In genomic region chr4:70838972-70839536, GRCh38 we compare ENCODE assay signal across 8 cellular contexts. TPM values are rescaled to one million over a fixed set of nuclear protein-coding genes. Genes with fewer than 3 reads are reported as not detected.
DNase-seq lines count a peak whose midpoint lies in the region; ATAC-seq, FAIRE-seq and TF ChIP-seq lines count a peak whose summit lies in the region.

No MANE protein-coding gene starts in this region.

- H3K36me3 ChIP-seq in right atrium auricular region (peaks cover 17% of the 10 kb centered on the region), psoas muscle (ENCODE audit: insufficient read depth in 1 of 2, low read depth in 1 of 2) (peaks cover 0 to 19% of the 10 kb centered on the region in 2 donors), urinary bladder (ENCODE audit: insufficient read depth) (no peaks in the 10 kb centered on the region)

- POLR2A ChIA-PET in GM10248 (lab: Yijun Ruan, JAX): interaction anchor here (0.6 to 1.6 kb wide), 6 partner anchors 14 to 154 kb away, joined by 3 to 8 read pairs (median 4); partner anchors contain the start of gene DCK

- H3K27me3 ChIP-seq in right atrium auricular region (no peaks in the 10 kb centered on the region), psoas muscle (ENCODE audit: insufficient read depth in 3 of 3, low read length in 2 of 3) (no peaks in the 10 kb centered on the region)

- peak; percentile 75 to 79 (median 76) for ATAC-seq in psoas muscle

- DNase-seq in GM10248 (ENCODE audit: extremely low spot score) (peak; percentile 77), H54 (ENCODE audit: insufficient read length, low spot score) (peak; percentile 46), LHCN-M2 (ENCODE audit: low read depth) (peak; percentile 66), T-helper 1 cell (peak; percentile 39 to 69 (median 57)), amniotic epithelial cell (ENCODE audit: low read depth) (peak; percentile 43), right atrium auricular region (ENCODE audit: low spot score) (peak; percentile 70), psoas muscle (peak; percentile 70 to 84)

- intact Hi-C loops in psoas muscle (cut with DNase I): loop anchor here (1.0 to 10.0 kb wide), 4 partner anchors 132 to 156 kb away; partner anchors contain the start of genes DCK (in 1 of the 2) and UTP3 (in 1 of the 2)

- TF ChIP-seq CTCF in GM10248 (IDR thresholded peaks at IDR 0.05; ENCODE audit: control extremely low read depth, extremely low read depth, low read depth, missing control alignments) (no peak), right atrium auricular region (IDR thresholded peaks at IDR 0.05) (no peak), psoas muscle (IDR thresholded peaks at IDR 0.05) (no peak)

- H3K27ac ChIP-seq in right atrium auricular region (peak overlapping the region; percentile 86 to 93), psoas muscle (peak overlapping the region; percentile 97), urinary bladder (ENCODE audit: low read depth) (peak overlapping the region; percentile 97)

- no peaks in the 10 kb centered on the region for H3K9me3 ChIP-seq in right atrium auricular region
- H3K9me3 ChIP-seq in psoas muscle: no peaks in the 10 kb centered on the region

- 0 to 1% (median 0%) methylated on average over 34 to 63 of the region's 63 CpGs for WGBS in psoas muscle, 3 donors
- WGBS in urinary bladder: under 1% methylated on average over 63 of the region's 63 CpGs

- H3K4me1 ChIP-seq in right atrium auricular region (peaks cover 0 to 30% of the 10 kb centered on the region in 2 donors), psoas muscle (peaks cover 19% of the 10 kb centered on the region), urinary bladder (ENCODE audit: insufficient read depth) (no peaks in the 10 kb centered on the region)

- H3K4me3 ChIP-seq in right atrium auricular region (peak overlapping the region; percentile 86 to 98), psoas muscle (peak overlapping the region; percentile 95), urinary bladder (ENCODE audit: low read depth, low read length) (peak overlapping the region; percentile 95)

- TF ChIP-seq POLR2A in H54 (IDR thresholded peaks at IDR 0.05; ENCODE audit: low read depth, low read length): no peak

- CTCF ChIA-PET in GM10248 (lab: Yijun Ruan, JAX): interaction anchor here (1.0 to 1.7 kb wide), 8 partner anchors 66 to 172 kb away, joined by 3 to 7 read pairs (median 3); partner anchors contain the start of gene UTP3

- FAIRE-seq in H54 (lab: Jason Lieb, UNC): no peak

RNA-seq across cellular contexts. Expression of gene GRSF1, which starts 0.6 kb away (rescaled TPM):
- total RNA-seq in LHCN-M2 (2014; rRNA removed) (111 and 113 TPM in 2 replicates), right atrium auricular region (10 to 100 TPM; 43.2 to 86.5 TPM), psoas muscle (100 to 1,000 TPM; 114 to 144 (median 130) TPM), urinary bladder (75.6 TPM)
- 63.0 TPM for polyA plus RNA-seq in LHCN-M2 (2012)
- polyA plus RNA-seq in psoas muscle (100 to 1,000 TPM in 1 of 3 donors, 10 to 100 TPM in 2; 85.2 to 138 (median 96.6) TPM), urinary bladder (54.0 TPM)

Comparison
In these comparisons a context has a peak if more than half of its experiments do, and no peak if none do; other contexts are left out.
1. Peak in every context shown above with its lines: DNase-seq, ATAC-seq, H3K4me3 ChIP-seq and H3K27ac ChIP-seq.